11 cellular contexts compared by ENCODE assay signal in genomic region chr1:51926171-51926812, GRCh38. TPM values are rescaled to one million over a fixed set of nuclear protein-coding genes. Genes with fewer than 3 reads are reported as not detected.
DNase-seq lines count a peak whose midpoint lies in the region; ATAC-seq, FAIRE-seq and TF ChIP-seq lines count a peak whose summit lies in the region.
"Had no signal": no experiment of that assay in that cellular context is flagged by ENCODE, and none has a peak within 500 bp of the region (broad histone marks: within the 10 kb centered on the region; RNA-seq: fewer than 3 reads in every experiment).

No MANE protein-coding gene starts in this region.

- H3K9me3 ChIP-seq in HepG2 (ENCODE audit: low read length) (no peaks in the 10 kb centered on the region), right lobe of liver (no peaks in the 10 kb centered on the region), HAP-1 (no peaks in the 10 kb centered on the region)

- intact Hi-C loops in HepG2 (cut with micrococcal nuclease; ENCODE audit: unreplicated experiment) (no loop called here), right lobe of liver (cut with DNase I) (no loop called here)

- WGBS in HepG2 (ENCODE audit: low lambda C conversion rate) = 28% methylated on average over 5 of the region's 5 CpGs
- WGBS in right lobe of liver (ENCODE audit: insufficient coverage, low coverage, low lambda C conversion rate, missing lambda C conversion rate) = 67% methylated on average over 5 of the region's 5 CpGs

- in situ Hi-C loops in HepG2 (cut with HindIII; ENCODE audit: extremely low pct_ligation_motif_present, low pct_unique_long_range_greater_than_20kb) = no loop called here
- in situ Hi-C loops in HAP-1 (cut with MboI; ENCODE audit: low sequenced_read_pairs) = no loop called here

- ATAC-seq in HepG2 (peak; percentile 62), right lobe of liver (no peak)
- ATAC-seq: effector memory CD8-positive, alpha-beta T cell had no signal

- POLR2A ChIA-PET in HepG2 (lab: Yijun Ruan, JAX) = interaction anchor here (0.7 kb wide), 1 partner anchor 1312 kb away, joined by 3 read pairs; the partner anchor contains the start of gene MAGOH

- H2AFZ ChIP-seq in HepG2 (ENCODE audit: low read length) = no peak overlapping the region
- H2AFZ ChIP-seq: parathyroid adenoma had no signal

- H3K79me2 ChIP-seq in HepG2 (ENCODE audit: insufficient read depth, low read length) = no peaks in the 10 kb centered on the region
- H3K79me2 ChIP-seq: parathyroid adenoma had no signal

- DNase-seq in HepG2 (ENCODE audit: low spot score) (no peak), right lobe of liver (no peak), NCI-H226 (peak; percentile 53), erythroblast (lab: John Stamatoyannopoulos, UW) (peak; percentile 34 to 38), urothelium cell line (ENCODE audit: low spot score) (no peak), NCI-H345 (lab: John Stamatoyannopoulos, UW) (no peak), NOMO-1 treated with DMSO at 0.1 percent for 48 hours (lab: John Stamatoyannopoulos, UW; ENCODE audit: unreplicated experiment) (no peak), HAP-1 (ENCODE audit: low spot score in 2 of 2) (no peak)
- DNase-seq: DMS153; effector memory CD8-positive, alpha-beta T cell had no signal

- H3K27ac ChIP-seq in HepG2 (ENCODE audit: extremely low read length, insufficient read depth, low read length) (no peak overlapping the region), right lobe of liver (no peak overlapping the region)
- H3K27ac ChIP-seq: parathyroid adenoma had no signal

- H3K4me2 ChIP-seq in HepG2 (ENCODE audit: low read depth, low read length) = no peak overlapping the region

- peaks cover 0 to 3% of the 10 kb centered on the region in 2 experiments; a peak in 1 of 5 replicates for H3K27me3 ChIP-seq in HepG2 (ENCODE audit: control insufficient read depth in 1 of 2, insufficient read depth in 2 of 2, low read length in 2 of 2)
- H3K27me3 ChIP-seq in right lobe of liver = no peaks in the 10 kb centered on the region
- no peaks in the 10 kb centered on the region for H3K27me3 ChIP-seq in HAP-1 (ENCODE audit: low read depth)

- no TSS peak for BruUV-seq in HepG2 (replicated peaks; lab: Mats Ljungman, UMichigan)

- peak; percentile 56 for TF ChIP-seq CTCF in HepG2 (CRISPR knock-in tag; IDR thresholded peaks at IDR 0.05)
- TF ChIP-seq CTCF in right lobe of liver (IDR thresholded peaks at IDR 0.05) = no peak

- H3K4me1 ChIP-seq in HepG2 (ENCODE audit: insufficient read depth, low read length) = peaks cover 8% of the 10 kb centered on the region
- no peaks in the 10 kb centered on the region for H3K4me1 ChIP-seq in right lobe of liver
- H3K4me1 ChIP-seq in HAP-1 = no peaks in the 10 kb centered on the region
- H3K4me1 ChIP-seq: parathyroid adenoma had no signal

- CTCF ChIA-PET in HepG2 (lab: Yijun Ruan, JAX; ENCODE audit: low intra/inter-chr PET ratio, low total read pairs) = interaction anchor here (1.2 kb wide), 1 partner anchor 30 kb away, joined by 3 read pairs; no protein-coding TSS in a partner anchor

- no peaks in the 10 kb centered on the region for H4K20me1 ChIP-seq in HepG2 (ENCODE audit: insufficient read depth, low read length)

- H3K36me3 ChIP-seq in HepG2 (replicated peaks in 1 of 2; ENCODE audit: control insufficient read depth in 1 of 2, insufficient read depth in 2 of 2, low read length in 2 of 2) (no peaks in the 10 kb centered on the region), right lobe of liver (no peaks in the 10 kb centered on the region), HAP-1 (replicated peaks) (no peaks in the 10 kb centered on the region)

- H3K4me3 ChIP-seq in HepG2 (replicated peaks in 1 of 3; ENCODE audit: insufficient read depth in 1 of 3, low read depth in 2 of 3, low read length in 3 of 3) (no peak overlapping the region), right lobe of liver (no peak overlapping the region), HAP-1 (no peak overlapping the region)

- no peak for TF ChIP-seq EP300 in HepG2 (IDR thresholded peaks at IDR 0.05; ENCODE audit: low read depth in 2 of 2, low read length in 2 of 2)
- no peak for TF ChIP-seq EP300 in HepG2 (CRISPR knock-in tag; IDR thresholded peaks at IDR 0.05; ENCODE audit: borderline replicate concordance)

- FAIRE-seq in HepG2 (lab: Jason Lieb, UNC) (peak; percentile 23), urothelium cell line (lab: Jason Lieb, UNC) (peak; percentile 13)

- no peak for TF ChIP-seq RAD21 in HepG2 (CRISPR knock-in tag; IDR thresholded peaks at IDR 0.05)

- no peak for TF ChIP-seq POLR2A in HepG2 (IDR thresholded peaks at IDR 0.05; ENCODE audit: insufficient read depth in 1 of 2, low read depth in 2 of 2, low read length in 2 of 2)
- no peak for TF ChIP-seq POLR2A in right lobe of liver (IDR thresholded peaks at IDR 0.05)
- TF ChIP-seq POLR2A in erythroblast (IDR thresholded peaks at IDR 0.05; ENCODE audit: low read length) = no peak

- no peak overlapping the region for H3K9ac ChIP-seq in HepG2 (ENCODE audit: insufficient read depth, low read depth, low read length)
- H3K9ac ChIP-seq: parathyroid adenoma had no signal

TF ChIP-seq in HepG2, 621 proteins besides CTCF, POLR2A, EP300 and RAD21 (continues in another document):
- TF ChIP-seq ZNF292 (CRISPR knock-in tag; IDR thresholded peaks at IDR 0.05; ENCODE audit: borderline replicate concordance, low read depth) (no peak), ZNF432 (CRISPR knock-in tag; IDR thresholded peaks at IDR 0.05; ENCODE audit: borderline replicate concordance) (no peak), ZNF670 (CRISPR knock-in tag; IDR thresholded peaks at IDR 0.05; ENCODE audit: borderline replicate concordance) (no peak), CREB3 (CRISPR knock-in tag; IDR thresholded peaks at IDR 0.05) (no peak), HIVEP1 (CRISPR knock-in tag; IDR thresholded peaks at IDR 0.05) (no peak), BCLAF1 (IDR thresholded peaks at IDR 0.05) (no peak), NFRKB (IDR thresholded peaks at IDR 0.05) (no peak)
- TF ChIP-seq, protein P1, sequence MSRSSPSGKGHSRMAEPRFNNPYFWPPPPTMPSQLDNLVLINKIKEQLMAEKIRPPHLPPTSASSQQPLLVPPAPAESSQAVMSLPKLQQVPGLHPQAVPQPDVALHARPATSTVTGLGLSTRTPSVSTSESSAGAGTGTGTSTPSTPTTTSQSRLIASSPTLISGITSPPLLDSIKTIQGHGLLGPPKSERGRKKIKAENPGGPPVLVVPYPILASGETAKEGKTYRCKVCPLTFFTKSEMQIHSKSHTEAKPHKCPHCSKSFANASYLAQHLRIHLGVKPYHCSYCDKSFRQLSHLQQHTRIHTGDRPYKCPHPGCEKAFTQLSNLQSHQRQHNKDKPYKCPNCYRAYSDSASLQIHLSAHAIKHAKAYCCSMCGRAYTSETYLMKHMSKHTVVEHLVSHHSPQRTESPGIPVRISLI (CRISPR knock-in tag; IDR thresholded peaks at IDR 0.05; ENCODE audit: borderline replicate concordance) = no peak

RNA-seq across cellular contexts. Expression of gene NRDC, which starts 47.8 kb away (rescaled TPM):
- total RNA-seq in HepG2 (2016; rRNA removed; fragmentation: Illumina TruSeq; extraction: Trizol) (57.6 and 101 TPM in 2 replicates), right lobe of liver (10 to 100 TPM; 57.9 to 88.0 (median 84.4) TPM)
- 14.8 and 17.2 TPM in 2 replicates for total RNA-seq in HepG2 (2016; cell fraction: cytosol; rRNA removed; fragmentation: Illumina TruSeq; extraction: Trizol; ENCODE audit: low read depth)
- total RNA-seq in HepG2 (2016; cell fraction: insoluble cytoplasmic fraction; rRNA removed; fragmentation: Illumina TruSeq; extraction: Trizol) = 60.8 and 99.7 TPM in 2 replicates
- total RNA-seq in HepG2 (2016; cell fraction: membrane; rRNA removed; fragmentation: Illumina TruSeq; extraction: Trizol) = 30.2 and 31.0 TPM in 2 replicates
- total RNA-seq in HepG2 (2016; cell fraction: nucleus; rRNA removed; fragmentation: Illumina TruSeq; extraction: Trizol) = 69.9 TPM in 2 replicates
- 64.9 and 68.6 TPM in 2 replicates for polyA plus RNA-seq in HepG2 (2011; rRNA removed)
- 28.8 and 34.1 TPM in 2 replicates for polyA plus RNA-seq in HepG2 (2011; cell fraction: cytosol; rRNA removed)
- 68.1 and 89.6 TPM in 2 replicates for polyA plus RNA-seq in HepG2 (2011; cell fraction: nucleus; rRNA removed)
- polyA plus RNA-seq in HepG2 (2012) = 71.6 and 81.1 TPM in 2 replicates
- polyA plus RNA-seq in HepG2 (2016; cell fraction: cytosol; fragmentation: Illumina TruSeq; extraction: Trizol; ENCODE audit: low read depth) = 6.8 and 7.3 TPM in 2 replicates
- 108 and 112 TPM in 2 replicates for polyA plus RNA-seq in HepG2 (2016; cell fraction: insoluble cytoplasmic fraction; fragmentation: Illumina TruSeq; extraction: Trizol; ENCODE audit: low read depth)
- polyA plus RNA-seq in HepG2 (2016; cell fraction: membrane; fragmentation: Illumina TruSeq; extraction: Trizol; ENCODE audit: low read depth) = 18.3 and 22.3 TPM in 2 replicates
- 133 and 135 TPM in 2 replicates for polyA plus RNA-seq in HepG2 (2016; cell fraction: nucleus; fragmentation: Illumina TruSeq; extraction: Trizol; ENCODE audit: insufficient read depth, low read depth)
- polyA minus RNA-seq in HepG2 (2011; rRNA and poly(A)+ RNA removed; ENCODE audit: low replicate concordance) = 50.8 and 123 TPM in 2 replicates
- polyA minus RNA-seq in HepG2 (2011; cell fraction: cytosol; rRNA and poly(A)+ RNA removed) = 38.4 and 54.9 TPM in 2 replicates
- polyA minus RNA-seq in HepG2 (2011; cell fraction: nucleus; rRNA and poly(A)+ RNA removed) = 68.1 and 81.8 TPM in 2 replicates

Comparison
In these comparisons a context has a peak if more than half of its experiments do, and no peak if none do; other contexts are left out.
1. DNase-seq: peak in NCI-H226 (single experiment) and erythroblast (2 of 2); none in HepG2 (single experiment), right lobe of liver (0 of 3), urothelium cell line (single experiment), NCI-H345 (single experiment), NOMO-1 treated with DMSO at 0.1 percent for 48 hours (single experiment) and HAP-1 (0 of 2).